1 cellular context compared by ENCODE assay signal in genomic region chr11:69010964-69011623, GRCh38.
A peak's percentile ranks its signal among the peaks of the same experiment; 100 is the strongest.
TF ChIP-seq lines count a peak whose summit lies in the region.

No MANE protein-coding gene starts in this region.

TF ChIP-seq in K562, 482 proteins besides CTCF, POLR2A, EP300 and RAD21 (continued from another document and continues in another):
- TF ChIP-seq PBX2 (CRISPR knock-in tag; IDR thresholded peaks at IDR 0.05; ENCODE audit: low read depth) (peak; percentile 23; the same call in 1 of the 2 replicates), PBX2 (tag; conservative IDR thresholded peaks at IDR 0.05; ENCODE audit: low read depth) (0 out of 2 replicates have a peak, but pooled peaks have one; percentile 32), FOXJ3 (CRISPR knock-in tag; IDR thresholded peaks at IDR 0.05) (no peak), ARID4B (CRISPR knock-in tag; IDR thresholded peaks at IDR 0.05) (no peak), TARDBP (IDR thresholded peaks at IDR 0.05) (no peak), MYC (IDR thresholded peaks at IDR 0.05; ENCODE audit: low read depth, low read length) (peak; percentile 69), MYC (CRISPR knock-in tag; IDR thresholded peaks at IDR 0.05; ENCODE audit: borderline replicate concordance, low read depth) (no peak), MTA2 (IDR thresholded peaks at IDR 0.05; ENCODE audit: low read depth) (no peak), HOXB6 (CRISPR knock-in tag; IDR thresholded peaks at IDR 0.05; ENCODE audit: borderline replicate concordance) (no peak), CXXC5 (CRISPR knock-in tag; IDR thresholded peaks at IDR 0.05) (peak; percentile 75), FOXA3 (CRISPR knock-in tag; conservative IDR thresholded peaks at IDR 0.05 in 1 of 2, IDR thresholded peaks at IDR 0.05 in 1 of 2) (no peak), CHD1 (IDR thresholded peaks at IDR 0.05; ENCODE audit: low read length) (no peak), SREBF1 (IDR thresholded peaks at IDR 0.05; ENCODE audit: borderline replicate concordance, low read depth, low read length) (no peak), SP2 (IDR thresholded peaks at IDR 0.05; ENCODE audit: extremely low read depth, low read depth, low read length, poor library complexity, severe bottlenecking) (peak; percentile 61), L3MBTL2 (IDR thresholded peaks at IDR 0.05) (peak; percentile 90), ELK3 (CRISPR knock-in tag; IDR thresholded peaks at IDR 0.05) (no peak), USF2 (CRISPR knock-in tag; IDR thresholded peaks at IDR 0.05) (peak; percentile 63), ZNF644 (tag; IDR thresholded peaks at IDR 0.05; ENCODE audit: low read depth) (no peak), MAZ (CRISPR knock-in tag; conservative IDR thresholded peaks at IDR 0.05 in 1 of 2, IDR thresholded peaks at IDR 0.05 in 1 of 2) (peak in 1 of 2 experiments; percentile 30; a peak in 2 of 4 replicates), HNRNPL (IDR thresholded peaks at IDR 0.05; ENCODE audit: low read depth, low read length) (no peak), POLR3A (IDR thresholded peaks at IDR 0.05; ENCODE audit: borderline replicate concordance, extremely low read depth, insufficient read depth, insufficient read length) (no peak), ZFP36 (IDR thresholded peaks at IDR 0.05; ENCODE audit: low read depth, low read length, partially characterized antibody) (no peak), USF1 (CRISPR knock-in tag; IDR thresholded peaks at IDR 0.05) (peak; percentile 69; the same call in 1 of the 2 replicates), EGR1 (conservative IDR thresholded peaks at IDR 0.05) (peak; percentile 44), POLR2H (tag; IDR thresholded peaks at IDR 0.05; ENCODE audit: low read depth) (no peak), CREM (IDR thresholded peaks at IDR 0.05; ENCODE audit: low read depth) (0 out of 2 replicates have a peak, but pooled peaks have one; percentile 33), ZBTB12 (CRISPR knock-in tag; IDR thresholded peaks at IDR 0.05) (no peak), PTRF (tag; IDR thresholded peaks at IDR 0.05) (no peak), HNRNPLL (IDR thresholded peaks at IDR 0.05; ENCODE audit: low read depth, low read length, poor library complexity, severe bottlenecking) (no peak), NFYB (IDR thresholded peaks at IDR 0.05; ENCODE audit: extremely low read depth, insufficient read length) (peak; percentile 14), ASH1L (IDR thresholded peaks at IDR 0.05; ENCODE audit: borderline replicate concordance, low read depth, partially characterized antibody) (no peak), THRB (CRISPR knock-in tag; conservative IDR thresholded peaks at IDR 0.05) (no peak), TFAP4 (CRISPR knock-in tag; IDR thresholded peaks at IDR 0.05; ENCODE audit: borderline replicate concordance) (no peak), PKNOX1 (IDR thresholded peaks at IDR 0.05) (peak; percentile 96), CREB1 (IDR thresholded peaks at IDR 0.05) (0 out of 2 replicates have a peak, but pooled peaks have one; percentile 16), CREB1 (CRISPR knock-in tag; IDR thresholded peaks at IDR 0.05) (no peak), NRF1 (conservative IDR thresholded peaks at IDR 0.05 in 1 of 2, IDR thresholded peaks at IDR 0.05 in 1 of 2) (peak; percentile 61 to 62), TFAM (CRISPR knock-in tag; conservative IDR thresholded peaks at IDR 0.05) (no peak), RFX7 (CRISPR knock-in tag; IDR thresholded peaks at IDR 0.05) (no peak), ZNF699 (CRISPR knock-in tag; IDR thresholded peaks at IDR 0.05; ENCODE audit: insufficient replicate concordance) (no peak), ATF7 (IDR thresholded peaks at IDR 0.05) (0 out of 2 replicates have a peak, but pooled peaks have one; percentile 26), VEZF1 (CRISPR knock-in tag; IDR thresholded peaks at IDR 0.05) (peak; percentile 65), RUNX1 (IDR thresholded peaks at IDR 0.05; ENCODE audit: low read depth) (no peak), SP1 (CRISPR knock-in tag; IDR thresholded peaks at IDR 0.05) (0 out of 2 replicates have a peak, but pooled peaks have one; percentile 41), ZBTB7A (IDR thresholded peaks at IDR 0.05; ENCODE audit: borderline replicate concordance, control insufficient read depth, low read depth, low read length) (peak; percentile 40; the same call in 1 of the 2 replicates), BHLHE40 (IDR thresholded peaks at IDR 0.05; ENCODE audit: low read length) (peak; percentile 63; the same call in 1 of the 2 replicates), TBL1XR1 (IDR thresholded peaks at IDR 0.05; ENCODE audit: low read length in 2 of 2) (no peak), HMG20B (CRISPR knock-in tag; IDR thresholded peaks at IDR 0.05) (no peak), CEBPG (CRISPR knock-in tag; IDR thresholded peaks at IDR 0.05) (no peak), CEBPG (tag; conservative IDR thresholded peaks at IDR 0.05 in 1 of 2, IDR thresholded peaks at IDR 0.05 in 1 of 2) (no peak), MAX (CRISPR knock-in tag; IDR thresholded peaks at IDR 0.05) (peak; percentile 80), ATF1 (CRISPR knock-in tag; IDR thresholded peaks at IDR 0.05) (no peak), ATF1 (tag; IDR thresholded peaks at IDR 0.05) (peak; percentile 41; the same call in 1 of the 2 replicates), KLF1 (tag; IDR thresholded peaks at IDR 0.05) (no peak)
